In the genomic region with DNA sequence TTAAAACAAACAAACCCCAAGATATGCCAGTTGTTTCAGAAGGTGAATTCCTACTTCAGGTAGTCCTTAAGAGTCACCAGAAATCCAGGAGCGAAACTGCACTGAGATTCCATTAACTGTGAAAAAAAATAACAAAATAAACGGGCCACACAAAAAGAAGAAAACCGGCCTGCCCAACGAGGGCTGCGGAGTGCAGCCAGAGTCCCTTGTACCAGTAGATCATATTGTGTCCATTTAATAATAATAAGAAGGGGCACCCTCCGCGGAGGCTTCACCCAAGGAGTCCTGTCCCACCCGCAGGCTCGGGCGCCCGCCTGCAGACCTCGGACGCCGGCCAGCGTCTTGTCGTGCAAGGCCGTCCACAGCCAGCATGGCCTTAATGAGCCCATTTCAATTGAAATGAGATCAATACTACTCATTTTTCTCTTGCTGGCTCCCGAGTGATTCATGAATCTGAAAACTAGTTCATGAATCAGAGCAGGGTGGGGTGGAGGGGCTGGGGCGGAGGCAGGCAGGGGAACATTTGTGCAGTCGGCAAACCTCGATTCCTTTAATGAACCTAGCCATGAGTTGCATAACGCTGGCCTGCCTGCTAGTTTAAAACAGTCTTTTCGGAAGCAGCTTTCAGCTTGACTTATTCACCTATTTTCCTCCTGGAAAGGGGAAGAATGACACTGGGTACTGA, we compare ENCODE assay signal across 8 cellular contexts.
DNase-seq lines count a peak whose midpoint lies in the region; FAIRE-seq and TF ChIP-seq lines count a peak whose summit lies in the region.

No MANE protein-coding gene starts in this region.

- H3K36me3 ChIP-seq in keratinocyte (ENCODE audit: control insufficient read depth in 2 of 2, extremely low read depth in 1 of 2, insufficient read depth in 2 of 2, low read length in 2 of 2), result no peaks in the 10 kb centered on the region

- peaks cover 64% of the 10 kb centered on the region for H3K4me1 ChIP-seq in keratinocyte (ENCODE audit: control insufficient read depth, extremely low read depth, insufficient read depth, low read length)

- H3K27me3 ChIP-seq in keratinocyte (ENCODE audit: control insufficient read depth, extremely low read depth, insufficient read depth, low read length), result no peaks in the 10 kb centered on the region

- peaks cover 3% of the 10 kb centered on the region for H3K9me1 ChIP-seq in keratinocyte (ENCODE audit: control insufficient read depth, extremely low read depth, insufficient read depth, low read length)

- H2AFZ ChIP-seq in keratinocyte (ENCODE audit: control insufficient read depth, low read length), result peak overlapping the region; percentile 50

- no peak for TF ChIP-seq CTCF in astrocyte of the spinal cord (IDR thresholded peaks at IDR 0.05; ENCODE audit: low read depth, low read length)
- TF ChIP-seq CTCF in keratinocyte (optimal IDR thresholded peaks at IDR 0.05 in 1 of 3, IDR thresholded peaks at IDR 0.05 in 1 of 3, conservative IDR thresholded peaks at IDR 0.05 in 1 of 3; ENCODE audit: extremely low read depth in 1 of 3, insufficient read depth in 2 of 3, low read length in 3 of 3), result no peak

- no peaks in the 10 kb centered on the region for H3K79me2 ChIP-seq in keratinocyte (ENCODE audit: control insufficient read depth, insufficient read depth, low read length)

- FAIRE-seq in keratinocyte (lab: Jason Lieb, UNC), result no peak

- H3K4me2 ChIP-seq in keratinocyte (ENCODE audit: control insufficient read depth, extremely low read depth, insufficient read depth, low read depth, low read length), result peak overlapping the region; percentile 94

- peak overlapping the region; percentile 91 for H3K9ac ChIP-seq in keratinocyte (ENCODE audit: control insufficient read depth, extremely low read depth, insufficient read depth, low read length)

- no peaks in the 10 kb centered on the region for H4K20me1 ChIP-seq in keratinocyte (ENCODE audit: control insufficient read depth, extremely low read depth, insufficient read depth, low read length)

- peak overlapping the region; percentile 100 for H3K27ac ChIP-seq in keratinocyte (ENCODE audit: control insufficient read depth, insufficient read depth, low read length)

- DNase-seq in activated CD4-positive, CD25-positive, alpha-beta regulatory T cell (lab: John Stamatoyannopoulos, UW), result peak in 3 of 4 experiments; percentile 11 to 33 (median 32)
- DNase-seq in activated CD4-positive, CD25-positive, alpha-beta regulatory T cell treated with anti-CD3 and anti-CD28 coated beads, Interleukin-2, amount 50 U/mL, for 72 hours, result no peak
- DNase-seq in T-helper 9 cell (peak; percentile 36), astrocyte of the spinal cord (ENCODE audit: low read depth, low spot score) (peak; percentile 94), keratinocyte (ENCODE audit: low read depth, low spot score) (peak; percentile 89), iPS-NIHi7 (ENCODE audit: extremely low spot score) (no peak), mesenteric fat pad (ENCODE audit: low spot score) (no peak)
- peak; percentile 59 to 68 for DNase-seq in stimulated activated CD4-positive, alpha-beta T cell treated with anti-CD3 and anti-CD28 coated beads, Interleukin-12 subunit alpha, Interleukin-12 subunit beta, amount 100 ng/mL, for 24 hours (ENCODE audit: low read depth in 2 of 2)

- H3K9me3 ChIP-seq in keratinocyte (ENCODE audit: control insufficient read depth, low read depth, low read length), result no peaks in the 10 kb centered on the region

- in situ Hi-C loops in astrocyte of the spinal cord (cut with HindIII; ENCODE audit: low sequenced_read_pairs), result no loop called here

- dilution Hi-C loops in keratinocyte (cut with MboI; ENCODE audit: extremely low pct_ligation_motif_present, low sequenced_read_pairs), result no loop called here

- H3K4me3 ChIP-seq in astrocyte of the spinal cord (ENCODE audit: low read depth, low read length) (no peak overlapping the region), keratinocyte (ENCODE audit: control insufficient read depth in 2 of 3, extremely low read depth in 1 of 3, insufficient read depth in 2 of 3, low read depth in 1 of 3, low read length in 3 of 3) (peak overlapping the region; percentile 15 to 60 (median 26))

Comparison
In these comparisons a context has a peak if more than half of its experiments do, and no peak if none do; other contexts are left out.
1. DNase-seq: peak in activated CD4-positive, CD25-positive, alpha-beta regulatory T cell (3 of 4), T-helper 9 cell (single experiment), astrocyte of the spinal cord (single experiment), keratinocyte (single experiment) and stimulated activated CD4-positive, alpha-beta T cell treated with anti-CD3 and anti-CD28 coated beads, Interleukin-12 subunit alpha, Interleukin-12 subunit beta, amount 100 ng/mL, for 24 hours (2 of 2); none in activated CD4-positive, CD25-positive, alpha-beta regulatory T cell treated with anti-CD3 and anti-CD28 coated beads, Interleukin-2, amount 50 U/mL, for 72 hours (single experiment), iPS-NIHi7 (single experiment) and mesenteric fat pad (single experiment).